In genomic region chr2:97267411-97268074, GRCh38 we compare ENCODE assay signal across 9 cellular contexts.
DNase-seq lines count a peak whose midpoint lies in the region; ATAC-seq and TF ChIP-seq lines count a peak whose summit lies in the region.
"Had no signal": no experiment of that assay in that cellular context is flagged by ENCODE, and none has a peak within 500 bp of the region (broad histone marks: within the 10 kb centered on the region; RNA-seq: fewer than 3 reads in every experiment).

No MANE protein-coding gene starts in this region.

- H3K9me3 ChIP-seq in colonic mucosa: no peaks in the 10 kb centered on the region

- DNase-seq in stimulated activated CD4-positive, alpha-beta T cell treated with anti-CD3 and anti-CD28 coated beads, Interleukin-4, amount 100 ng/mL, for 4 hours: peak; percentile 0 to 2
- no peak for DNase-seq in stimulated activated CD4-positive, alpha-beta T cell treated with anti-CD3 and anti-CD28 coated beads, Interleukin-1b, Interleukin-23, amount 100 ng/mL, for 48 hours
- DNase-seq in colonic mucosa (peak; percentile 18), mesenteric fat pad (ENCODE audit: low spot score) (peak; percentile 90), NCI-H69 (lab: John Stamatoyannopoulos, UW) (no peak), NK-92 (lab: John Stamatoyannopoulos, UW; ENCODE audit: unreplicated experiment) (no peak), G401 (ENCODE audit: low spot score) (no peak)

- ATAC-seq in HG02970 (IDR thresholded peaks at IDR 0.05; ENCODE audit: low FRiP score, unreplicated experiment): no peak

- no peak for TF ChIP-seq CTCF in colonic mucosa (IDR thresholded peaks at IDR 0.05)

- H3K4me3 ChIP-seq in colonic mucosa: no peak overlapping the region

- no peak overlapping the region for H3K27ac ChIP-seq in colonic mucosa
- H3K27ac ChIP-seq: C4-2B had no signal

- intact Hi-C loops in colonic mucosa (cut with DNase I): no loop called here

- H3K36me3 ChIP-seq in colonic mucosa: no peaks in the 10 kb centered on the region

- in situ Hi-C loops in G401 (cut with HindIII; ENCODE audit: low sequenced_read_pairs): no loop called here

- no peaks in the 10 kb centered on the region for H3K4me1 ChIP-seq in colonic mucosa

- H3K27me3 ChIP-seq in colonic mucosa: no peaks in the 10 kb centered on the region

- no peak overlapping the region for H3K9ac ChIP-seq in colonic mucosa (ENCODE audit: low read depth in 2 of 2, low read length in 2 of 2)

Comparison
In these comparisons a context has a peak if more than half of its experiments do, and no peak if none do; other contexts are left out.
1. DNase-seq: peak in stimulated activated CD4-positive, alpha-beta T cell treated with anti-CD3 and anti-CD28 coated beads, Interleukin-4, amount 100 ng/mL, for 4 hours (2 of 2), colonic mucosa (single experiment) and mesenteric fat pad (single experiment); none in stimulated activated CD4-positive, alpha-beta T cell treated with anti-CD3 and anti-CD28 coated beads, Interleukin-1b, Interleukin-23, amount 100 ng/mL, for 48 hours (single experiment), NCI-H69 (single experiment), NK-92 (single experiment) and G401 (single experiment).